ENCODE assay signal across 24 cellular contexts in the genomic region with DNA sequence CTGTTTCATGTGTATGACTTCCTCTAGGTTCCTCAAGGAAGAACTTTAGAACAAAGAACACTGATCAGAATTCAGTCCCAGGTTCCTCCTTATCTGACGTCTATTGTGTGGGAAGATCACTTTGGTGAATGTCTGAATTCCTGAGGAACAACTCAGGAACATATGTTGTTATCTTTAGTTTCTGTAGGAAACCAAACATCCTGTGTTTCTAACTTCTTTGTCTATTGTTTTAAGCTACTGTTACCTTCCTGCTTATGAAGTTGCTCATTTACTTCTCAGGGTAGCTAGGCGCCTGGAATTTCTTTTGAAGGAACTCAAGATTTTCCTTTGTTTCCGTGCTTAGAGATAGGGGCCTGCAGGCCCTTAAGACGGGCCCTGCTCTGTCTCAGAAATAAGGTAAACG. TPM values are rescaled to one million over a fixed set of nuclear protein-coding genes. Genes with fewer than 3 reads are reported as not detected.
A peak's percentile ranks its signal among the peaks of the same experiment; 100 is the strongest.
DNase-seq lines count a peak whose midpoint lies in the region; TF ChIP-seq lines count a peak whose summit lies in the region.
"Had no signal": no experiment of that assay in that cellular context is flagged by ENCODE, and none has a peak within 500 bp of the region (broad histone marks: within the 10 kb centered on the region; RNA-seq: fewer than 3 reads in every experiment).

No MANE protein-coding gene starts in this region.

- no peaks in the 10 kb centered on the region for H3K27me3 Mint-ChIP-seq in MCF 10A (ENCODE audit: insufficient read depth, unreplicated experiment)
- H3K27me3 Mint-ChIP-seq: activated naive CD8-positive, alpha-beta T cell treated with anti-CD3 and anti-CD28 coated beads, Interleukin-2, amount 10 ng/mL, durations not matched to agents 7 days and 5 days; memory B cell had no signal

- intact Hi-C loops in MCF 10A (cut with micrococcal nuclease) = no loop called here
- intact Hi-C loops in breast epithelium (cut with DNase I; ENCODE audit: low total_unique reads) = no loop called here
- intact Hi-C loops in colonic mucosa (cut with DNase I) = no loop called here

- H3K9ac ChIP-seq in smooth muscle cell (ENCODE audit: low read depth) (no peak overlapping the region), colonic mucosa (ENCODE audit: low read depth in 2 of 2, low read length in 2 of 2) (no peak overlapping the region)

- H3K27ac ChIP-seq in breast epithelium (no peak overlapping the region), smooth muscle cell (ENCODE audit: low read depth) (peak overlapping the region; percentile 31), colonic mucosa (no peak overlapping the region)
- H3K27ac ChIP-seq: 22Rv1, HL-60, SJSA1 had no signal

- peak overlapping the region; percentile 61 for H3K27ac Mint-ChIP-seq in MCF 10A (ENCODE audit: low read depth, unreplicated experiment)
- H3K27ac Mint-ChIP-seq: activated naive CD8-positive, alpha-beta T cell treated with anti-CD3 and anti-CD28 coated beads, Interleukin-2, amount 10 ng/mL, durations not matched to agents 7 days and 5 days; memory B cell had no signal

- no peak overlapping the region for H3K4me3 Mint-ChIP-seq in MCF 10A (ENCODE audit: unreplicated experiment)
- H3K4me3 Mint-ChIP-seq: activated naive CD8-positive, alpha-beta T cell treated with anti-CD3 and anti-CD28 coated beads, Interleukin-2, amount 10 ng/mL, durations not matched to agents 7 days and 5 days; activated T-cell treated with anti-CD3 and anti-CD28 coated beads, Interleukin-2, amount 50 U/mL, for 4 hours; memory B cell had no signal

- no peaks in the 10 kb centered on the region for H3K9me3 ChIP-seq in breast epithelium
- H3K9me3 ChIP-seq in smooth muscle cell (replicated peaks; ENCODE audit: low read depth) = no peaks in the 10 kb centered on the region
- no peaks in the 10 kb centered on the region for H3K9me3 ChIP-seq in colonic mucosa
- H3K9me3 ChIP-seq: SJSA1 had no signal

- no peaks in the 10 kb centered on the region for H3K79me2 ChIP-seq in smooth muscle cell (ENCODE audit: low read depth)

- no peak for TF ChIP-seq POLR2A in breast epithelium (IDR thresholded peaks at IDR 0.05)

- TF ChIP-seq CTCF in MCF 10A (IDR thresholded peaks at IDR 0.05; ENCODE audit: unreplicated experiment) (no peak), breast epithelium (IDR thresholded peaks at IDR 0.05) (no peak), cardiac fibroblast (IDR thresholded peaks at IDR 0.05; ENCODE audit: low read depth, low read length) (no peak), smooth muscle cell (IDR thresholded peaks at IDR 0.05; ENCODE audit: borderline replicate concordance, insufficient read depth, poor library complexity, severe bottlenecking) (no peak), colonic mucosa (IDR thresholded peaks at IDR 0.05) (no peak)

- no peak overlapping the region for H3K4me3 ChIP-seq in breast epithelium
- H3K4me3 ChIP-seq in cardiac fibroblast (replicated peaks in 1 of 2; ENCODE audit: low read depth in 2 of 2, low read length in 2 of 2) = no peak overlapping the region
- no peak overlapping the region for H3K4me3 ChIP-seq in smooth muscle cell
- no peak overlapping the region for H3K4me3 ChIP-seq in colonic mucosa
- H3K4me3 ChIP-seq: SJSA1 had no signal

- H3K9me3 Mint-ChIP-seq in MCF 10A (ENCODE audit: unreplicated experiment) = peaks cover 11% of the 10 kb centered on the region
- H3K9me3 Mint-ChIP-seq: activated naive CD8-positive, alpha-beta T cell treated with anti-CD3 and anti-CD28 coated beads, Interleukin-2, amount 10 ng/mL, durations not matched to agents 7 days and 5 days; activated T-cell treated with anti-CD3 and anti-CD28 coated beads, Interleukin-2, amount 50 U/mL, for 4 hours; memory B cell had no signal

- H3K27me3 ChIP-seq in breast epithelium = no peaks in the 10 kb centered on the region
- no peaks in the 10 kb centered on the region for H3K27me3 ChIP-seq in smooth muscle cell (ENCODE audit: low read depth)
- no peaks in the 10 kb centered on the region for H3K27me3 ChIP-seq in colonic mucosa
- H3K27me3 ChIP-seq: SJSA1 had no signal

- H3K36me3 Mint-ChIP-seq in MCF 10A (ENCODE audit: insufficient read depth, unreplicated experiment) = no peaks in the 10 kb centered on the region
- H3K36me3 Mint-ChIP-seq: activated naive CD8-positive, alpha-beta T cell treated with anti-CD3 and anti-CD28 coated beads, Interleukin-2, amount 10 ng/mL, durations not matched to agents 7 days and 5 days; memory B cell had no signal

- no TSS peak for BruUV-seq in MCF 10A (replicated peaks; lab: Mats Ljungman, UMichigan)

- no peaks in the 10 kb centered on the region for H3K4me1 Mint-ChIP-seq in MCF 10A (ENCODE audit: insufficient read depth, unreplicated experiment)
- H3K4me1 Mint-ChIP-seq: activated naive CD8-positive, alpha-beta T cell treated with anti-CD3 and anti-CD28 coated beads, Interleukin-2, amount 10 ng/mL, durations not matched to agents 7 days and 5 days; memory B cell had no signal

- CTCF ChIA-PET in MCF 10A (lab: Yijun Ruan, JAX) = no interaction called here

- H2AFZ ChIP-seq in smooth muscle cell (ENCODE audit: low read depth) = no peak overlapping the region

- DNase-seq in MCF 10A (ENCODE audit: unreplicated experiment) (peak; percentile 1), breast epithelium (ENCODE audit: low spot score in 2 of 2) (no peak), cardiac fibroblast (ENCODE audit: low read depth in 2 of 2) (peak; percentile 68 to 89), glomerular visceral epithelial cell (ENCODE audit: extremely low spot score) (peak; percentile 41), smooth muscle cell (lab: John Stamatoyannopoulos, UW; ENCODE audit: unreplicated experiment) (no peak), HuH-7.5 (ENCODE audit: low spot score) (no peak), COLO668 (lab: John Stamatoyannopoulos, UW; ENCODE audit: unreplicated experiment) (no peak), colonic mucosa (no peak)
- DNase-seq: activated CD4-positive, alpha-beta T cell treated with anti-CD3 and anti-CD28 coated beads, Interleukin-2, amount 50 U/mL, for 1 hour; activated naive CD8-positive, alpha-beta T cell treated with anti-CD3 and anti-CD28 coated beads, Interleukin-2, amount 10 ng/mL, durations not matched to agents 7 days and 5 days; activated T-cell treated with anti-CD3 and anti-CD28 coated beads, Interleukin-2, amount 50 U/mL, for 4 hours; Kasumi-1; NCI-H1436; NCI-H345; stimulated activated CD4-positive, alpha-beta T cell treated with anti-CD3 and anti-CD28 coated beads, Interleukin-4, amount 100 ng/mL, for 1 hour; stimulated activated CD8-positive, alpha-beta memory T cell treated with anti-CD3 and anti-CD28 coated beads, Interleukin-4, amount 100 ng/mL, for 48 hours had no signal

- 60% methylated on average over 5 of the region's 5 CpGs for WGBS in smooth muscle cell (ENCODE audit: low lambda C conversion rate)

- no peaks in the 10 kb centered on the region for H4K20me1 ChIP-seq in smooth muscle cell (ENCODE audit: low read depth)

- no peak overlapping the region for H3K4me2 ChIP-seq in smooth muscle cell

- POLR2A ChIA-PET in MCF 10A (lab: Yijun Ruan, JAX) = no interaction called here

- H3K36me3 ChIP-seq in breast epithelium (no peaks in the 10 kb centered on the region), smooth muscle cell (ENCODE audit: low read depth) (no peaks in the 10 kb centered on the region), colonic mucosa (no peaks in the 10 kb centered on the region)
- H3K36me3 ChIP-seq: SJSA1 had no signal

- no peaks in the 10 kb centered on the region for H3K4me1 ChIP-seq in breast epithelium
- no peaks in the 10 kb centered on the region for H3K4me1 ChIP-seq in smooth muscle cell (ENCODE audit: low read depth)
- H3K4me1 ChIP-seq in colonic mucosa = no peaks in the 10 kb centered on the region
- H3K4me1 ChIP-seq: SJSA1 had no signal

- H3F3A ChIP-seq in smooth muscle cell (ENCODE audit: low read depth) = no peaks in the 10 kb centered on the region

RNA-seq across cellular contexts. Expression of gene MAGEB5, which starts 46.2 kb away (rescaled TPM):
- not detected in 2 replicates for total RNA-seq in MCF 10A (2022)
- total RNA-seq in breast epithelium = not detected
- total RNA-seq in smooth muscle cell = not detected in 2 replicates
- polyA plus RNA-seq in smooth muscle cell = not detected in 2 replicates
- total RNA-seq in colonic mucosa = not detected
- total RNA-seq: activated naive CD8-positive, alpha-beta T cell treated with anti-CD3 and anti-CD28 coated beads, Interleukin-2, amount 10 ng/mL, durations not matched to agents 7 days and 5 days; activated T-cell treated with anti-CD3 and anti-CD28 coated beads, Interleukin-2, amount 50 U/mL, for 4 hours; sciatic nerve; SJSA1 had no signal
- polyA plus RNA-seq: esophagus, neural cell, thymus had no signal

Comparison
In these comparisons a context has a peak if more than half of its experiments do, and no peak if none do; other contexts are left out.
1. DNase-seq: peak in MCF 10A (single experiment), cardiac fibroblast (2 of 2) and glomerular visceral epithelial cell (single experiment); none in breast epithelium (0 of 2), smooth muscle cell (single experiment), HuH-7.5 (single experiment), COLO668 (single experiment) and colonic mucosa (single experiment).